ENCODE assay signal across 30 cellular contexts in genomic region chr5:179878222-179879002, GRCh38. TPM values are rescaled to one million over a fixed set of nuclear protein-coding genes. Genes with fewer than 3 reads are reported as not detected.
DNase-seq lines count a peak whose midpoint lies in the region; ATAC-seq lines count a peak whose summit lies in the region.
"Had no signal": no experiment of that assay in that cellular context is flagged by ENCODE, and none has a peak within 500 bp of the region (broad histone marks: within the 10 kb centered on the region; RNA-seq: fewer than 3 reads in every experiment).

No MANE protein-coding gene starts in this region.

- H3K27me3 ChIP-seq in SJSA1 (replicated peaks) = no peaks in the 10 kb centered on the region
- no peaks in the 10 kb centered on the region for H3K27me3 ChIP-seq in mesenchymal stem cell (ENCODE audit: control insufficient read depth in 1 of 2, insufficient read depth in 1 of 2, low read length in 2 of 2)
- H3K27me3 ChIP-seq in CD8-positive, alpha-beta memory T cell (ENCODE audit: insufficient read depth, low read length, poor library complexity, severe bottlenecking) = no peaks in the 10 kb centered on the region
- H3K27me3 ChIP-seq: body of pancreas, dorsolateral prefrontal cortex, right atrium auricular region had no signal

- no peak overlapping the region for H3K4me3 Mint-ChIP-seq in CD8-positive, alpha-beta memory T cell
- H3K4me3 Mint-ChIP-seq: CD4-positive, alpha-beta memory T cell; neural crest cell; stimulated activated effector memory CD8-positive, alpha-beta T cell treated with anti-CD3 and anti-CD28 coated beads, Interleukin-12 subunit alpha, Interleukin-12 subunit beta, amount 100 ng/mL, for 72 hours had no signal

- no peaks in the 10 kb centered on the region for H3K27me3 Mint-ChIP-seq in CD8-positive, alpha-beta memory T cell
- H3K27me3 Mint-ChIP-seq: CD4-positive, alpha-beta memory T cell had no signal

- H2BK15ac ChIP-seq in mesenchymal stem cell (ENCODE audit: low read depth, poor library complexity, severe bottlenecking) = no peak overlapping the region

- peak; percentile 56 for DNase-seq in activated effector memory CD4-positive, alpha-beta T cell treated with anti-CD3 and anti-CD28 coated beads, Interleukin-2, amount 50 U/mL, for 16 hours
- no peak for DNase-seq in activated effector memory CD4-positive, alpha-beta T cell treated with Interleukin-2 at 50 U/mL for 16 hours
- DNase-seq in SJSA1 (ENCODE audit: low read depth in 1 of 2, low spot score in 2 of 2) (peak; percentile 46 to 59), mesenchymal stem cell (no peak)
- DNase-seq in CD8-positive, alpha-beta memory T cell = no peak
- DNase-seq: activated CD4-positive, alpha-beta T cell treated with anti-CD3 and anti-CD28 coated beads for 4 hours; AML-193; body of pancreas; cerebellar nuclear complex; glutamatergic neuron; NCI-H1105; NCI-H2029; NCI-H345; NCI-H748 treated with DMSO at 0.1 percent for 48 hours; stimulated activated CD4-positive, alpha-beta T cell treated with anti-CD3 and anti-CD28 coated beads, Interleukin-12 subunit alpha, Interleukin-12 subunit beta, amount 100 ng/mL, for 4 hours; stimulated activated CD4-positive, alpha-beta T cell treated with anti-CD3 and anti-CD28 coated beads, Interleukin-4, amount 100 ng/mL, for 24 hours; T-helper 2 cell had no signal

- no peak overlapping the region for H2AK5ac ChIP-seq in mesenchymal stem cell (ENCODE audit: low read length, severe bottlenecking)

- no peak overlapping the region for H3K27ac Mint-ChIP-seq in CD8-positive, alpha-beta memory T cell
- H3K27ac Mint-ChIP-seq: stimulated activated effector memory CD8-positive, alpha-beta T cell treated with anti-CD3 and anti-CD28 coated beads, Interleukin-12 subunit alpha, Interleukin-12 subunit beta, amount 100 ng/mL, for 72 hours had no signal

- H2BK12ac ChIP-seq in mesenchymal stem cell (ENCODE audit: low read length in 2 of 2) = no peak overlapping the region

- H4K8ac ChIP-seq in mesenchymal stem cell (ENCODE audit: low read length) = no peak overlapping the region

- no peak overlapping the region for H3K4ac ChIP-seq in mesenchymal stem cell (ENCODE audit: low read depth in 1 of 2, low read length in 2 of 2)

- H3K4me3 ChIP-seq in SJSA1 (no peak overlapping the region), mesenchymal stem cell (ENCODE audit: insufficient read depth in 1 of 2, low read depth in 1 of 2, low read length in 2 of 2) (no peak overlapping the region)
- no peak overlapping the region for H3K4me3 ChIP-seq in CD8-positive, alpha-beta memory T cell (ENCODE audit: low read length)
- H3K4me3 ChIP-seq: body of pancreas, dorsolateral prefrontal cortex, HAP-1, K562, right atrium auricular region had no signal

- H3K4me1 ChIP-seq in SJSA1 (replicated peaks) (peaks cover 36% of the 10 kb centered on the region), mesenchymal stem cell (ENCODE audit: control insufficient read depth, insufficient read depth, low read depth, low read length) (peaks cover 18% of the 10 kb centered on the region)
- no peaks in the 10 kb centered on the region for H3K4me1 ChIP-seq in CD8-positive, alpha-beta memory T cell (ENCODE audit: insufficient read depth, low read length)
- H3K4me1 ChIP-seq: body of pancreas, HAP-1, parathyroid adenoma, right atrium auricular region had no signal

- H3K9ac ChIP-seq in mesenchymal stem cell (ENCODE audit: low read length) = no peak overlapping the region
- H3K9ac ChIP-seq: parathyroid adenoma had no signal

- H2AFZ ChIP-seq in mesenchymal stem cell (ENCODE audit: low read depth, low read length) = no peak overlapping the region
- H2AFZ ChIP-seq: parathyroid adenoma had no signal

- POLR2A ChIA-PET in CD8-positive, alpha-beta memory T cell (lab: Charles Lee) = no interaction called here

- H3K27ac ChIP-seq in SJSA1 (no peak overlapping the region), mesenchymal stem cell (ENCODE audit: low read length, poor library complexity, severe bottlenecking) (peak overlapping the region; percentile 12)
- H3K27ac ChIP-seq in CD8-positive, alpha-beta memory T cell (ENCODE audit: low read depth, low read length) = no peak overlapping the region
- H3K27ac ChIP-seq: 22Rv1, body of pancreas, parathyroid adenoma, right atrium auricular region had no signal

- 95% methylated on average over 26 of the region's 26 CpGs for WGBS in mesenchymal stem cell

- H3K9me3 Mint-ChIP-seq in CD8-positive, alpha-beta memory T cell = peaks cover 2 to 9% (median 4%) of the 10 kb centered on the region in 5 donors

- no peak overlapping the region for H3K14ac ChIP-seq in mesenchymal stem cell (ENCODE audit: low read length in 2 of 2)

- no peak overlapping the region for H3K18ac ChIP-seq in mesenchymal stem cell (ENCODE audit: low read depth in 1 of 2, low read length in 2 of 2)

- H3K4me1 Mint-ChIP-seq in CD8-positive, alpha-beta memory T cell = no peaks in the 10 kb centered on the region
- H3K4me1 Mint-ChIP-seq: neural crest cell; stimulated activated effector memory CD8-positive, alpha-beta T cell treated with anti-CD3 and anti-CD28 coated beads, Interleukin-12 subunit alpha, Interleukin-12 subunit beta, amount 100 ng/mL, for 72 hours had no signal

- no peak for ATAC-seq in GM18511 (IDR thresholded peaks at IDR 0.05; ENCODE audit: unreplicated experiment)
- ATAC-seq in HG03095 (IDR thresholded peaks at IDR 0.05; ENCODE audit: unreplicated experiment) = no peak
- ATAC-seq in GM18502 (IDR thresholded peaks at IDR 0.05; ENCODE audit: poor library complexity, unreplicated experiment) = no peak
- ATAC-seq: body of pancreas, K562, SK-N-SH treated with all-trans-retinoic acid at 6 μM for 48 hours had no signal

- H2BK5ac ChIP-seq in mesenchymal stem cell (ENCODE audit: low read depth, low read length, poor library complexity, severe bottlenecking) = no peak overlapping the region

- H3K23ac ChIP-seq in mesenchymal stem cell (ENCODE audit: low read length in 2 of 2) = no peak overlapping the region

- peaks cover 6 to 71% (median 13%) of the 10 kb centered on the region in 3 donors for H3K36me3 Mint-ChIP-seq in CD8-positive, alpha-beta memory T cell

- CTCF ChIA-PET in CD8-positive, alpha-beta memory T cell (lab: Charles Lee) = interaction anchor here (1.4 kb wide), 1 partner anchor 30 kb away, joined by 3 read pairs; no protein-coding TSS in a partner anchor

- H4K91ac ChIP-seq in mesenchymal stem cell (ENCODE audit: low read length) = no peak overlapping the region

- H3K4me2 ChIP-seq in mesenchymal stem cell (ENCODE audit: low read length, poor library complexity, severe bottlenecking) = no peak overlapping the region

- H3K36me3 ChIP-seq in SJSA1 (peaks cover 75% of the 10 kb centered on the region), mesenchymal stem cell (ENCODE audit: control insufficient read depth in 1 of 2, insufficient read depth in 2 of 2, low read depth in 1 of 2, low read length in 2 of 2) (peaks cover 70 to 76% of the 10 kb centered on the region in 2 experiments)
- no peaks in the 10 kb centered on the region for H3K36me3 ChIP-seq in CD8-positive, alpha-beta memory T cell (ENCODE audit: insufficient read depth, low read length)

- H3K9me3 ChIP-seq in SJSA1 (replicated peaks) = peaks cover 14% of the 10 kb centered on the region
- H3K9me3 ChIP-seq in mesenchymal stem cell (ENCODE audit: control insufficient read depth, low read length) = peaks cover 14% of the 10 kb centered on the region
- H3K9me3 ChIP-seq in CD8-positive, alpha-beta memory T cell (ENCODE audit: low read length) = no peaks in the 10 kb centered on the region
- H3K9me3 ChIP-seq: body of pancreas had no signal

- peaks cover 21% of the 10 kb centered on the region for H3K79me1 ChIP-seq in mesenchymal stem cell (replicated peaks; ENCODE audit: low read length, poor library complexity, severe bottlenecking)

- no peak overlapping the region for H2BK120ac ChIP-seq in mesenchymal stem cell (ENCODE audit: low read depth, low read length)

RNA-seq across cellular contexts. Expression of gene MRNIP, which starts 19.8 kb away (rescaled TPM):
- 10.4 and 17.7 TPM in 2 replicates for total RNA-seq in SJSA1 (2014; rRNA removed; shearing (Covaris generic))
- polyA plus RNA-seq in mesenchymal stem cell (2013, experiment 1 of 2) = 9.7 TPM
- polyA plus RNA-seq in mesenchymal stem cell (2013, experiment 2 of 2) = 10.7 TPM
- 10 to 100 TPM; 23.9 to 27.2 TPM for total RNA-seq in CD8-positive, alpha-beta memory T cell
- 17.7 TPM for polyA plus RNA-seq in CD8-positive, alpha-beta memory T cell

RNA-seq across cellular contexts. Expression of gene TBC1D9B, which starts 29.3 kb away (rescaled TPM):
- 41.9 and 43.2 TPM in 2 replicates for total RNA-seq in SJSA1 (2014; rRNA removed; shearing (Covaris generic))
- 55.6 TPM for polyA plus RNA-seq in mesenchymal stem cell (2013, experiment 1 of 2)
- polyA plus RNA-seq in mesenchymal stem cell (2013, experiment 2 of 2) = 54.3 TPM
- 10 to 100 TPM; 73.7 to 74.8 TPM for total RNA-seq in CD8-positive, alpha-beta memory T cell
- 43.9 TPM for polyA plus RNA-seq in CD8-positive, alpha-beta memory T cell

RNA-seq across cellular contexts. Expression of gene SQSTM1, which starts 57.7 kb away (rescaled TPM):
- 298 and 772 TPM in 2 replicates for total RNA-seq in SJSA1 (2014; rRNA removed; shearing (Covaris generic))
- 544 TPM for polyA plus RNA-seq in mesenchymal stem cell (2013, experiment 1 of 2)
- 553 TPM for polyA plus RNA-seq in mesenchymal stem cell (2013, experiment 2 of 2)
- 100 to 1,000 TPM; 158 to 179 TPM for total RNA-seq in CD8-positive, alpha-beta memory T cell
- 212 TPM for polyA plus RNA-seq in CD8-positive, alpha-beta memory T cell

Comparison
In these comparisons a context has a peak if more than half of its experiments do, and no peak if none do; other contexts are left out.
1. DNase-seq: peak in activated effector memory CD4-positive, alpha-beta T cell treated with anti-CD3 and anti-CD28 coated beads, Interleukin-2, amount 50 U/mL, for 16 hours (single experiment) and SJSA1 (2 of 2); none in activated effector memory CD4-positive, alpha-beta T cell treated with Interleukin-2 at 50 U/mL for 16 hours (single experiment), mesenchymal stem cell (single experiment) and CD8-positive, alpha-beta memory T cell (0 of 5).